In genomic region chr17:79534111-79534510, GRCh38 we compare ENCODE assay signal across 29 cellular contexts.
"Had no signal": no experiment of that assay in that cellular context is flagged by ENCODE, and none has a peak within 500 bp of the region (broad histone marks: within the 10 kb centered on the region; RNA-seq: fewer than 3 reads in every experiment).

No MANE protein-coding gene starts in this region.

- H3K9me3 ChIP-seq: adrenal gland, ascending aorta had no signal

- H3K27me3 ChIP-seq: adrenal gland, ascending aorta, brain microvascular endothelial cell had no signal

- H3K36me3 ChIP-seq: adrenal gland, ascending aorta, brain microvascular endothelial cell had no signal

- H3K4me3 ChIP-seq: adrenal gland, ascending aorta, coronary artery, dorsolateral prefrontal cortex had no signal

- H3K27ac ChIP-seq: adrenal gland, ascending aorta, brain microvascular endothelial cell, coronary artery, WERI-Rb-1 had no signal

- H3K4me1 ChIP-seq: adrenal gland, ascending aorta had no signal

- DNase-seq: activated B cell treated with CpG ODN at 0.5 μM for 24 hours; activated CD4-positive, alpha-beta memory T cell treated with anti-CD3 and anti-CD28 coated beads for 36 hours; activated CD4-positive, alpha-beta T cell treated with anti-CD3 and anti-CD28 coated beads, Interleukin-2, amount 10 ng/mL, durations not matched to agents 24 days and 14 days; activated CD8-positive, alpha-beta memory T cell treated with anti-CD3 and anti-CD28 coated beads, Interleukin-2, amount 10 ng/mL, durations not matched to agents 7 days and 5 days; activated CD8-positive, alpha-beta memory T cell treated with anti-CD3 and anti-CD28 coated beads, Interleukin-2, amount 50 U/mL, for 4 hours; activated CD8-positive, alpha-beta T cell treated with anti-CD3 and anti-CD28 coated beads, Interleukin-2, amount 10 ng/mL, durations not matched to agents 7 days and 5 days; activated effector memory CD4-positive, alpha-beta T cell treated with anti-CD3 and anti-CD28 coated beads, Interleukin-2, amount 50 U/mL, for 16 hours; activated naive CD4-positive, alpha-beta T cell treated with anti-CD3 and anti-CD28 coated beads for 36 hours; activated naive CD8-positive, alpha-beta T cell treated with anti-CD3 and anti-CD28 coated beads for 36 hours; activated naive CD8-positive, alpha-beta T cell treated with anti-CD3 and anti-CD28 coated beads, Interleukin-2, amount 50 U/mL, for 24 hours; activated T-cell treated with anti-CD3 and anti-CD28 coated beads, Interleukin-2, amount 50 U/mL, for 1 hour; activated T-cell treated with anti-CD3 and anti-CD28 coated beads, Interleukin-2, amount 50 U/mL, for 48 hours; adrenal gland; amygdala; brain microvascular endothelial cell; caudate nucleus; effector memory CD4-positive, alpha-beta T cell; endodermal cell; foreskin fibroblast; head of caudate nucleus; T-helper 2 cell; WERI-Rb-1 had no signal

- ATAC-seq: activated CD4-positive, CD25-positive, alpha-beta regulatory T cell treated with anti-CD3 and anti-CD28 coated beads, Interleukin-2, amount 50 U/mL, for 24 hours; activated CD8-positive, alpha-beta memory T cell treated with anti-CD3 and anti-CD28 coated beads, Interleukin-2, amount 10 ng/mL, durations not matched to agents 7 days and 5 days; activated CD8-positive, alpha-beta T cell treated with anti-CD3 and anti-CD28 coated beads, Interleukin-2, amount 10 ng/mL, durations not matched to agents 7 days and 5 days; activated naive CD8-positive, alpha-beta T cell treated with anti-CD3 and anti-CD28 coated beads, Interleukin-2, amount 50 U/mL, for 24 hours; esophagus mucosa had no signal

- FAIRE-seq: frontal cortex, TTC549 had no signal
